Comparison of ENCODE assay signal across 16 cellular contexts in the genomic region with DNA sequence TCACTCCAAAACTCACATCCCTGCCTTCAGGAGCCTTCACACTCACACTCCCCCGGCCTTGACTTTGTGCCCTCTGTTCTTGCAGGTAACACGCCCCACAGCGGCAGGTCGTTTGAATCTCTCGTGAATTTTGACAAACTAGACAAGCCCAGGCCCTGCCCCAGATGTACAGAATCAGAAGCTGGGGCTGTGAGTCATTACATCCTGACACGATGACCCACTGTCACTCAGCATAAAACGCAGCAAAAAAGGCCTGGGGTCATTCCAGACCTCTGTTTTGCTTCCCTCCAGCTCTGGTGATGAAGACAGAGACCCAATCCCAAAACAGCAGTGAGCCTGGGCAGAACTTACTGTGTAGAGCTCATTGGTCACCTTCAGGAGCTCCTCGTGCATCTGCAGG.
"Had no signal": no experiment of that assay in that cellular context is flagged by ENCODE, and none has a peak within 500 bp of the region (broad histone marks: within the 10 kb centered on the region; RNA-seq: fewer than 3 reads in every experiment).

No MANE protein-coding gene starts in this region.

- H3K27ac ChIP-seq: lower lobe of right lung, right atrium auricular region, skin epidermis, suprapubic skin had no signal

- H3K4me3 ChIP-seq: lower lobe of right lung, mucosa of descending colon, right atrium auricular region, skin epidermis, suprapubic skin had no signal

- H3K36me3 ChIP-seq: lower lobe of right lung, right atrium auricular region, suprapubic skin had no signal

- ATAC-seq: effector memory CD8-positive, alpha-beta T cell; left cardiac atrium; lower lobe of right lung; mucosa of descending colon; naive thymus-derived CD8-positive, alpha-beta T cell had no signal

- DNase-seq: activated CD4-positive, alpha-beta memory T cell treated with anti-CD3 and anti-CD28 coated beads for 36 hours; activated CD4-positive, alpha-beta T cell treated with anti-CD3 and anti-CD28 coated beads for 1 hour; activated gamma-delta T cell treated with Interleukin-2 at 50 U/mL for 16 hours; activated T-cell treated with anti-CD3 and anti-CD28 coated beads, Interleukin-2, amount 50 U/mL, for 48 hours; effector memory CD8-positive, alpha-beta T cell; glutamatergic neuron; left cardiac atrium; lower lobe of right lung; mucosa of descending colon; naive thymus-derived CD8-positive, alpha-beta T cell; posterior cingulate gyrus; stimulated activated naive B cell treated with anti-CD40 and anti-IgM and Interleukin-4, amounts not matched to agents 10 μg/mL and 1 μg/mL and 100 μg/mL, for 72 hours; T-helper 9 cell had no signal

- H3K4me1 ChIP-seq: lower lobe of right lung, right atrium auricular region, suprapubic skin had no signal

- H3K27me3 ChIP-seq: right atrium auricular region, suprapubic skin had no signal

- H3K9me3 ChIP-seq: lower lobe of right lung, mucosa of descending colon, right atrium auricular region, suprapubic skin had no signal
